ENCODE assay signal across 21 cellular contexts in the genomic region with DNA sequence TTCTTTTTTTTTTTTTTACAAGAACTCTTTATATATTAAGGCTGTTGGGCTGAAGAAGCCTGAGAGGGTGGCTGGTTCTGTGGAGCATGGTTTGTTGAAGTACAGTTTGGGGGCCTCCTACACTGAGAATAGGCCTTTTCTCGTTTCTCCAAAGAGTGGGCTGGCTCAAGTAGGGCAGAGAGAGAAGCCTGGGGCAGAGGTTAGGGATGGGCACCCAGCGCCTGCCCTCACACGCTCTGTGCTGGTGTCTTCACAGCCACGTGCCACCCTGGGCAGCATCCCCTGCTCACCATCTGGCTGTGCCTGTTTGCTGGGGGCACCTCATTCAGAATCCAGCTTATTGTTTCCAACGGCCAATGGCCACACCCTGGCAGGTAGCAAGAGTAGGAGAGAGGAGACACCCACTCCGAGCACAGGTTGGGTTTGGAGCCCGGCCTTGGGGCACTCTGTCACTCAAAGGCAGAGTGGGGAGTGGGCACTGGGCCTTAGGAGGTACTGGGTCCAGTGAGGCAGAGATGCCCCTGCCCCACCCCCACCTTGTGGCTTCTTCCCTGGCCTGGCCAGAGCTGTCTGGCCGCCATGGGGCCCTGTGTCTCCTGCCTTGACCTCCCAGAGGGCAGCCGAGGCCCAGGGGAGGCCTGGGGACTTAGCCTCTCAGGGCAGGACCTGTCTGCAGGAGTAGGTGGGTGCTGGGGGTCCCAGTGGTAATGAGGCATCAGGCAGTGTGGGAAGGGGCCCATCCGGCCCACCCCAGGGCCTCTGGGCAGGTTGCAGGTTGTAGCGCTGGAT. TPM values are rescaled to one million over a fixed set of nuclear protein-coding genes. Genes with fewer than 3 reads are reported as not detected.
DNase-seq lines count a peak whose midpoint lies in the region; ATAC-seq and TF ChIP-seq lines count a peak whose summit lies in the region.
"Had no signal": no experiment of that assay in that cellular context is flagged by ENCODE, and none has a peak within 500 bp of the region (broad histone marks: within the 10 kb centered on the region; RNA-seq: fewer than 3 reads in every experiment).

No MANE protein-coding gene starts in this region.

- no peak overlapping the region for H3K23ac ChIP-seq in H9 (ENCODE audit: insufficient read length, low read depth, low read length)

- H3K4me1 ChIP-seq in H9 (ENCODE audit: insufficient read depth, low read length) = no peaks in the 10 kb centered on the region; the same call in 1 of the 2 replicates
- no peaks in the 10 kb centered on the region for H3K4me1 ChIP-seq in heart left ventricle
- H3K4me1 ChIP-seq in osteoblast (ENCODE audit: insufficient read depth, low read length) = no peaks in the 10 kb centered on the region
- H3K4me1 ChIP-seq in OCI-LY7 (ENCODE audit: insufficient read depth, low read length, poor library complexity, severe bottlenecking) = no peaks in the 10 kb centered on the region
- H3K4me1 ChIP-seq: esophagus muscularis mucosa, left lung had no signal

- H4K91ac ChIP-seq in H9 (ENCODE audit: insufficient read length, low read depth, low read length) = no peak overlapping the region

- no peaks in the 10 kb centered on the region for H3K79me1 ChIP-seq in H9 (ENCODE audit: insufficient read depth, low read depth, low read length, poor library complexity, severe bottlenecking)

- H3K9ac ChIP-seq in H9 (ENCODE audit: extremely low read depth, insufficient read length, low read length) = no peak overlapping the region

- DNase-seq in 8988T (peak; percentile 31), H9 (peak; percentile 24), heart left ventricle (peak in 3 of 5 donors; percentile 6 to 33 (median 20)), osteoblast (ENCODE audit: insufficient read length, low spot score, missing footprints) (peak; percentile 85), OCI-LY7 (ENCODE audit: low spot score) (no peak), CD1c-positive myeloid dendritic cell (ENCODE audit: extremely low spot score) (no peak)
- DNase-seq in stimulated activated CD4-positive, alpha-beta T cell treated with anti-CD3 and anti-CD28 coated beads, Interleukin-4, amount 100 ng/mL, for 1 hour = no peak
- DNase-seq: activated CD4-positive, alpha-beta T cell treated with anti-CD3 and anti-CD28 coated beads, Interleukin-2, amount 50 U/mL, for 1 hour; activated CD8-positive, alpha-beta memory T cell treated with anti-CD3 and anti-CD28 coated beads, Interleukin-2, amount 50 U/mL, for 48 hours; effector memory CD4-positive, alpha-beta T cell; MM.1S; NCI-H1436; NCI-H2171; SHP77 treated with DMSO at 0.1 percent for 48 hours; stimulated activated CD4-positive, alpha-beta T cell treated with anti-CD3 and anti-CD28 coated beads, Interleukin-1b, Interleukin-23, amount 100 ng/mL, for 48 hours; stimulated activated naive CD4-positive, alpha-beta T cell had no signal

- H3K4me3 ChIP-seq in heart left ventricle (no peak overlapping the region), osteoblast (ENCODE audit: insufficient read depth, low read length) (no peak overlapping the region), OCI-LY7 (ENCODE audit: low read depth, low read length, poor library complexity, severe bottlenecking) (no peak overlapping the region)
- H3K4me3 ChIP-seq: esophagus muscularis mucosa, GM23338, thoracic aorta had no signal

- H3K23me2 ChIP-seq in H9 (ENCODE audit: insufficient read length, low read depth, low read length, poor library complexity, severe bottlenecking) = no peaks in the 10 kb centered on the region

- H3K4ac ChIP-seq in H9 (ENCODE audit: low read depth, low read length) = no peak overlapping the region

- H4K5ac ChIP-seq in H9 (ENCODE audit: insufficient read length, low read depth, low read length) = no peak overlapping the region

- ATAC-seq in heart left ventricle = no peak

- no peaks in the 10 kb centered on the region for H3K9me2 ChIP-seq in OCI-LY7 (ENCODE audit: insufficient read depth, low read length)

- intact Hi-C loops in heart left ventricle (cut with DNase I) = no loop called here
- intact Hi-C loops in OCI-LY7 (cut with micrococcal nuclease; ENCODE audit: unreplicated experiment) = no loop called here

- no CpG with 5 or more reads among the region's 11 CpGs for WGBS in H9 (ENCODE audit: extremely low coverage, insufficient read length, low lambda C conversion rate)
- 94 to 100% (median 97%) methylated on average over 6 to 11 of the region's 11 CpGs for WGBS in heart left ventricle, 4 donors

- H3K79me2 ChIP-seq in H9 (ENCODE audit: insufficient read depth, low read length) (no peaks in the 10 kb centered on the region), osteoblast (ENCODE audit: insufficient read depth, low read length) (no peaks in the 10 kb centered on the region), OCI-LY7 (ENCODE audit: insufficient read depth, low read depth, low read length) (no peaks in the 10 kb centered on the region)

- peaks cover 4 to 11% of the 10 kb centered on the region in 2 experiments for H3K4me1 Mint-ChIP-seq in H9
- H3K4me1 Mint-ChIP-seq: activated naive CD4-positive, alpha-beta T cell treated with anti-CD3 and anti-CD28 coated beads, Interleukin-2, amount 50 U/mL, for 24 hours had no signal

- TF ChIP-seq POLR2A in heart left ventricle (IDR thresholded peaks at IDR 0.05) = no peak

- CTCF ChIA-PET in OCI-LY7 (lab: Charles Lee; ENCODE audit: unreplicated experiment) = no interaction called here

- H2BK120ac ChIP-seq in H9 (ENCODE audit: low read depth, low read length, poor library complexity, severe bottlenecking) = no peak overlapping the region

- H2BK5ac ChIP-seq in H9 (ENCODE audit: insufficient read length, low read length) = no peak overlapping the region

- H2AFZ ChIP-seq in H9 (ENCODE audit: low read length) = no peak overlapping the region
- no peak overlapping the region for H2AFZ ChIP-seq in osteoblast (ENCODE audit: low read length)
- no peak overlapping the region for H2AFZ ChIP-seq in OCI-LY7 (ENCODE audit: low read length)
- H2AFZ ChIP-seq: GM23338 had no signal

- no peak overlapping the region for H3K4me3 Mint-ChIP-seq in H9
- H3K4me3 Mint-ChIP-seq: activated naive CD4-positive, alpha-beta T cell treated with anti-CD3 and anti-CD28 coated beads, Interleukin-2, amount 50 U/mL, for 24 hours; GM23338 had no signal

- H4K20me1 ChIP-seq in H9 (ENCODE audit: control insufficient read depth, insufficient read depth, insufficient read length) = peaks cover 4% of the 10 kb centered on the region
- no peaks in the 10 kb centered on the region for H4K20me1 ChIP-seq in osteoblast (ENCODE audit: insufficient read depth, low read length)
- no peaks in the 10 kb centered on the region for H4K20me1 ChIP-seq in OCI-LY7 (ENCODE audit: insufficient read depth, low read length)

- no peak overlapping the region for H3K27ac ChIP-seq in H9 (ENCODE audit: insufficient read length, low read depth, low read length)
- no peak overlapping the region for H3K27ac ChIP-seq in heart left ventricle
- no peak overlapping the region for H3K27ac ChIP-seq in osteoblast (ENCODE audit: low read depth, low read length)
- no peak overlapping the region for H3K27ac ChIP-seq in OCI-LY7 (ENCODE audit: low read depth, low read length, poor library complexity, severe bottlenecking)
- H3K27ac ChIP-seq: esophagus muscularis mucosa, thoracic aorta had no signal

- no peaks in the 10 kb centered on the region; the same call in 1 of the 2 replicates for H3K27me3 Mint-ChIP-seq in H9 (ENCODE audit: low read depth)
- H3K27me3 Mint-ChIP-seq: activated naive CD4-positive, alpha-beta T cell treated with anti-CD3 and anti-CD28 coated beads, Interleukin-2, amount 50 U/mL, for 24 hours had no signal

- H4K8ac ChIP-seq in H9 (replicated peaks; ENCODE audit: insufficient read length, low read depth, low read length) = no peak overlapping the region

- H3K9me3 ChIP-seq in H9 (ENCODE audit: control insufficient read depth, low read depth, low read length) = no peaks in the 10 kb centered on the region
- H3K9me3 ChIP-seq in heart left ventricle = no peaks in the 10 kb centered on the region
- no peaks in the 10 kb centered on the region for H3K9me3 ChIP-seq in osteoblast (ENCODE audit: low read depth, low read length)
- H3K9me3 ChIP-seq in OCI-LY7 (ENCODE audit: low read length) = no peaks in the 10 kb centered on the region
- H3K9me3 ChIP-seq: esophagus muscularis mucosa, left lung, thoracic aorta had no signal

- BruUV-seq in OCI-LY7 (replicated peaks; lab: Mats Ljungman, UMichigan) = no TSS peak

- H2BK12ac ChIP-seq in H9 (ENCODE audit: insufficient read length, low read depth, low read length) = no peak overlapping the region

- H3K36me3 ChIP-seq in heart left ventricle (peaks cover 0 to 5% (median 0%) of the 10 kb centered on the region in 9 donors), osteoblast (ENCODE audit: insufficient read depth, low read length) (no peaks in the 10 kb centered on the region), OCI-LY7 (ENCODE audit: insufficient read depth, low read length) (no peaks in the 10 kb centered on the region)
- H3K36me3 ChIP-seq: thoracic aorta had no signal

- no peak overlapping the region for H3K56ac ChIP-seq in H9 (ENCODE audit: insufficient read length, low read depth, low read length)

- no peaks in the 10 kb centered on the region for H3K9me3 Mint-ChIP-seq in H9
- H3K9me3 Mint-ChIP-seq: activated naive CD4-positive, alpha-beta T cell treated with anti-CD3 and anti-CD28 coated beads, Interleukin-2, amount 50 U/mL, for 24 hours; GM23338 had no signal

- 0 out of 7 replicates have a peak overlapping the region, but pooled peaks of 1 of the 3 experiments have one; percentile 40 for H3K27ac Mint-ChIP-seq in H9
- H3K27ac Mint-ChIP-seq: activated naive CD4-positive, alpha-beta T cell treated with anti-CD3 and anti-CD28 coated beads, Interleukin-2, amount 50 U/mL, for 24 hours; GM23338 had no signal

- no peaks in the 10 kb centered on the region for H3K36me3 Mint-ChIP-seq in H9 (ENCODE audit: insufficient read depth in 1 of 3, low read depth in 3 of 3)
- H3K36me3 Mint-ChIP-seq: activated naive CD4-positive, alpha-beta T cell treated with anti-CD3 and anti-CD28 coated beads, Interleukin-2, amount 50 U/mL, for 24 hours had no signal

- POLR2A ChIA-PET in OCI-LY7 (lab: Charles Lee) = no interaction called here

- no peak overlapping the region for H2BK15ac ChIP-seq in H9 (ENCODE audit: low read depth, low read length)

- H3K4me2 ChIP-seq in H9 (ENCODE audit: insufficient read depth, insufficient read length, low read length) (no peak overlapping the region), osteoblast (ENCODE audit: insufficient read depth, low read length) (no peak overlapping the region), OCI-LY7 (ENCODE audit: low read length) (no peak overlapping the region)
- H3K4me2 ChIP-seq: GM23338 had no signal

- H3K27me3 ChIP-seq in H9 (ENCODE audit: insufficient read depth, low read length) (no peaks in the 10 kb centered on the region), heart left ventricle (no peaks in the 10 kb centered on the region), osteoblast (ENCODE audit: insufficient read depth, low read length) (no peaks in the 10 kb centered on the region)
- H3K27me3 ChIP-seq: esophagus muscularis mucosa, left lung had no signal

- no peak overlapping the region for H2BK20ac ChIP-seq in H9 (ENCODE audit: low read depth, low read length, poor library complexity, severe bottlenecking)

- no peak for TF ChIP-seq CTCF in H9 (conservative IDR thresholded peaks at IDR 0.05)
- no peak for TF ChIP-seq CTCF in heart left ventricle (IDR thresholded peaks at IDR 0.05)
- no peak for TF ChIP-seq CTCF in osteoblast (IDR thresholded peaks at IDR 0.05; ENCODE audit: extremely low read depth, low read depth, low read length)
- TF ChIP-seq CTCF in OCI-LY7 (conservative IDR thresholded peaks at IDR 0.05; ENCODE audit: low read length) = no peak

- H3K18ac ChIP-seq in H9 (ENCODE audit: insufficient read length, low read depth, low read length) = no peak overlapping the region

- no peak overlapping the region for H3K14ac ChIP-seq in H9 (ENCODE audit: insufficient read depth, low read length)

- no peak overlapping the region for H3T11ph ChIP-seq in H9 (ENCODE audit: low read length)

- no peak overlapping the region for H2AK5ac ChIP-seq in H9 (ENCODE audit: insufficient read length, low read length)

RNA-seq across cellular contexts. Expression of a gene that starts 2.9 kb away (rescaled TPM):
- total RNA-seq in H9 (2021) = 0.83 and 0.86 TPM in 2 replicates
- under 1 TPM in 7 of 9 donors, not detected in 2; 0.30 to 0.93 (median 0.45) TPM for total RNA-seq in heart left ventricle
- polyA plus RNA-seq in heart left ventricle = under 1 TPM; 0.33 to 0.34 TPM
- 0.59 and 0.72 TPM in 2 replicates for total RNA-seq in osteoblast
- total RNA-seq in OCI-LY7 (2014; rRNA removed; shearing (Covaris generic)) = 0.08 and 0.13 TPM in 2 replicates
- 0.53 and 1.0 TPM in 2 replicates for total RNA-seq in OCI-LY7 (2022)

RNA-seq across cellular contexts. Expression of a gene that starts 40.9 kb away (rescaled TPM):
- total RNA-seq in H9 (2021) (14.0 and 16.9 TPM in 2 replicates), heart left ventricle (10 to 100 TPM in 8 of 9 donors, 1 to 10 TPM in 1; 8.4 to 18.4 (median 14.6) TPM), osteoblast (19.2 and 61.2 TPM in 2 replicates), OCI-LY7 (2022) (5.2 and 6.5 TPM in 2 replicates)
- polyA plus RNA-seq in heart left ventricle = 10 to 100 TPM; 11.7 to 12.7 TPM
- total RNA-seq in OCI-LY7 (2014; rRNA removed; shearing (Covaris generic)) = 6.4 and 9.4 TPM in 2 replicates

Comparison
In these comparisons a context has a peak if more than half of its experiments do, and no peak if none do; other contexts are left out.
1. DNase-seq: peak in 8988T (single experiment), H9 (single experiment), heart left ventricle (3 of 5) and osteoblast (single experiment); none in OCI-LY7 (single experiment), stimulated activated CD4-positive, alpha-beta T cell treated with anti-CD3 and anti-CD28 coated beads, Interleukin-4, amount 100 ng/mL, for 1 hour (single experiment) and CD1c-positive myeloid dendritic cell (single experiment).